In genomic region chr10:18660816-18661431, GRCh38 we compare ENCODE assay signal across 8 cellular contexts. TPM values are rescaled to one million over a fixed set of nuclear protein-coding genes. Genes with fewer than 3 reads are reported as not detected.
DNase-seq lines count a peak whose midpoint lies in the region; ATAC-seq, FAIRE-seq and TF ChIP-seq lines count a peak whose summit lies in the region.

No MANE protein-coding gene starts in this region.

- TF ChIP-seq CTCF in MM.1S (IDR thresholded peaks at IDR 0.05; ENCODE audit: low read length) (no peak), dorsolateral prefrontal cortex (IDR thresholded peaks at IDR 0.05 in 54 of 56, conservative IDR thresholded peaks at IDR 0.05 in 2 of 56; ENCODE audit: low read depth in 1 of 56, partially characterized antibody in 56 of 56) (no peak)

- peaks cover 28 to 77% (median 60%) of the 10 kb centered on the region in 4 donors for H3K4me1 Mint-ChIP-seq in naive thymus-derived CD8-positive, alpha-beta T cell

- peaks cover 69% of the 10 kb centered on the region for H3K79me2 ChIP-seq in MM.1S (ENCODE audit: low read length)

- H3K36me3 ChIP-seq in BLaER1 treated with 17β-estradiol and CSF1 and Interleukin-3, amounts not matched to agents 10 nM and 100 nM, result peaks cover 10 to 51% (median 35%) of the 10 kb centered on the region in 11 experiments; a peak in 17 of 22 replicates
- H3K36me3 ChIP-seq in MM.1S (replicated peaks; ENCODE audit: insufficient read depth, low read length) (no peaks in the 10 kb centered on the region), aorta (ENCODE audit: control insufficient read depth in 1 of 2, insufficient read depth in 2 of 2, low read length in 1 of 2) (no peaks in the 10 kb centered on the region)

- H3K9me2 ChIP-seq in MM.1S (replicated peaks; ENCODE audit: insufficient read depth, low read length), result no peaks in the 10 kb centered on the region

- no peak for FAIRE-seq in frontal cortex (lab: Jason Lieb, UNC)

- POLR2A ChIA-PET in naive thymus-derived CD8-positive, alpha-beta T cell (lab: Charles Lee), result no interaction called here

- peak overlapping the region; percentile 95 to 99 (median 98); a peak in 21 of 22 replicates for H3K9ac ChIP-seq in BLaER1 treated with 17β-estradiol and CSF1 and Interleukin-3, amounts not matched to agents 10 nM and 100 nM
- no peak overlapping the region for H3K9ac ChIP-seq in MM.1S (ENCODE audit: low read length)

- WGBS in aorta, 2 donors, result 82 to 86% methylated on average over 19 of the region's 19 CpGs

- peak overlapping the region; percentile 40 to 100 (median 76) for H3K4me3 Mint-ChIP-seq in naive thymus-derived CD8-positive, alpha-beta T cell

- peak overlapping the region; percentile 83 to 95 (median 89) for H3K4me2 ChIP-seq in BLaER1 treated with 17β-estradiol and CSF1 and Interleukin-3, amounts not matched to agents 10 nM and 100 nM
- peak overlapping the region; percentile 36; the same call in 1 of the 2 replicates for H3K4me2 ChIP-seq in MM.1S (ENCODE audit: low read depth, low read length)

- peaks cover 22% of the 10 kb centered on the region for H3F3A ChIP-seq in MM.1S (ENCODE audit: insufficient read depth, low read length)

- ATAC-seq in naive thymus-derived CD8-positive, alpha-beta T cell, result no peak
- ATAC-seq in aorta (ENCODE audit: low FRiP score), result no peak

- H3K4me3 ChIP-seq in BLaER1 treated with 17β-estradiol and CSF1 and Interleukin-3, amounts not matched to agents 10 nM and 100 nM, result peak overlapping the region; percentile 85 to 98 (median 94)
- H3K4me3 ChIP-seq in MM.1S (ENCODE audit: low read length), result peak overlapping the region; percentile 93; the same call in 1 of the 2 replicates
- peak overlapping the region in 55 of 59 donors; percentile 63 to 100 (median 94) for H3K4me3 ChIP-seq in dorsolateral prefrontal cortex
- H3K4me3 ChIP-seq in aorta (ENCODE audit: low read length in 2 of 2), result peak overlapping the region in 1 of 2 donors; percentile 2

- no peak overlapping the region for H2AFZ ChIP-seq in MM.1S (ENCODE audit: low read length)

- no peaks in the 10 kb centered on the region for H3K27me3 Mint-ChIP-seq in naive thymus-derived CD8-positive, alpha-beta T cell

- no peak for DNase-seq in MM.1S
- no peak for DNase-seq in dorsolateral prefrontal cortex
- DNase-seq in naive thymus-derived CD8-positive, alpha-beta T cell, result no peak
- no peak for DNase-seq in NAMALWA (ENCODE audit: low spot score)
- DNase-seq in aorta, result no peak
- no peak for DNase-seq in activated effector memory CD4-positive, alpha-beta T cell treated with Interleukin-2 at 50 U/mL for 16 hours
- DNase-seq in frontal cortex (ENCODE audit: low spot score in 2 of 2), result no peak

- H3K4me1 ChIP-seq in BLaER1 treated with 17β-estradiol and CSF1 and Interleukin-3, amounts not matched to agents 10 nM and 100 nM, result peaks cover 28 to 40% (median 33%) of the 10 kb centered on the region in 10 experiments
- H3K4me1 ChIP-seq in MM.1S (ENCODE audit: low read length) (peaks cover 10% of the 10 kb centered on the region; the same call in 1 of the 2 replicates), aorta (ENCODE audit: control insufficient read depth in 1 of 2, insufficient read depth in 2 of 2, low read length in 2 of 2) (peaks cover 0 to 4% of the 10 kb centered on the region in 2 donors)

- H3K27ac Mint-ChIP-seq in naive thymus-derived CD8-positive, alpha-beta T cell, result peak overlapping the region in 7 of 10 donors; percentile 8 to 97 (median 48)

- no peaks in the 10 kb centered on the region for H3K27me3 ChIP-seq in BLaER1 treated with 17β-estradiol and CSF1 and Interleukin-3, amounts not matched to agents 10 nM and 100 nM
- no peaks in the 10 kb centered on the region for H3K27me3 ChIP-seq in MM.1S (replicated peaks; ENCODE audit: insufficient read depth, low read length)
- H3K27me3 ChIP-seq in dorsolateral prefrontal cortex, result no peaks in the 10 kb centered on the region
- H3K27me3 ChIP-seq in aorta (ENCODE audit: control insufficient read depth in 1 of 2, insufficient read depth in 2 of 2, low read length in 1 of 2), result no peaks in the 10 kb centered on the region

- intact Hi-C loops in dorsolateral prefrontal cortex (cut with DNase I) (no loop called here), aorta (cut with DNase I) (no loop called here)

- H3K27ac ChIP-seq in BLaER1 treated with 17β-estradiol and CSF1 and Interleukin-3, amounts not matched to agents 10 nM and 100 nM, result peak overlapping the region in 10 of 11 experiments; percentile 94 to 99 (median 98); a peak in 18 of 22 replicates
- H3K27ac ChIP-seq in MM.1S (ENCODE audit: low read length) (no peak overlapping the region), dorsolateral prefrontal cortex (no peak overlapping the region), aorta (ENCODE audit: low read depth in 1 of 2, low read length in 2 of 2) (no peak overlapping the region)

- no peaks in the 10 kb centered on the region for H3K9me3 Mint-ChIP-seq in naive thymus-derived CD8-positive, alpha-beta T cell

- H3K9me3 ChIP-seq in BLaER1 treated with 17β-estradiol and CSF1 and Interleukin-3, amounts not matched to agents 10 nM and 100 nM (replicated peaks in 1 of 11), result no peaks in the 10 kb centered on the region; a peak in 1 of 22 replicates
- H3K9me3 ChIP-seq in MM.1S (replicated peaks; ENCODE audit: insufficient read depth, low read length) (no peaks in the 10 kb centered on the region), aorta (ENCODE audit: control insufficient read depth, low read length) (no peaks in the 10 kb centered on the region)

- peaks cover 0 to 16% (median 1%) of the 10 kb centered on the region in 3 donors for H3K36me3 Mint-ChIP-seq in naive thymus-derived CD8-positive, alpha-beta T cell

- H4K20me1 ChIP-seq in BLaER1 treated with 17β-estradiol and CSF1 and Interleukin-3, amounts not matched to agents 10 nM and 100 nM, result peaks cover 38 to 64% (median 56%) of the 10 kb centered on the region in 11 experiments; a peak in 21 of 22 replicates
- 0 out of 2 replicates have a peak, but pooled peaks cover 6% of the 10 kb centered on the region for H4K20me1 ChIP-seq in MM.1S (ENCODE audit: insufficient read depth, low read length)

RNA-seq across cellular contexts. Expression of gene ARL5B, which starts 1.7 kb away (rescaled TPM):
- total RNA-seq in dorsolateral prefrontal cortex (10 to 100 TPM in 115 of 120 experiments, 1 to 10 TPM in 5; 8.6 to 19.9 (median 13.1) TPM), aorta (10 to 100 TPM; 13.2 to 17.6 TPM), frontal cortex (81.1 TPM)
- 10 to 100 TPM; 11.2 to 12.9 TPM for total RNA-seq in naive thymus-derived CD8-positive, alpha-beta T cell
- 1 to 10 TPM in 1 of 3 donors, under 1 TPM in 2; 0.72 to 1.9 (median 0.97) TPM for polyA plus RNA-seq in naive thymus-derived CD8-positive, alpha-beta T cell
- polyA plus RNA-seq in aorta, result 1 to 10 TPM; 3.5 to 4.1 TPM

RNA-seq across cellular contexts. Expression of gene NSUN6, which starts 9.5 kb away (rescaled TPM):
- total RNA-seq in dorsolateral prefrontal cortex, result 10 to 100 TPM; 14.1 to 41.9 (median 27.5) TPM
- total RNA-seq in naive thymus-derived CD8-positive, alpha-beta T cell, result 10 to 100 TPM; 39.6 to 42.4 TPM
- polyA plus RNA-seq in naive thymus-derived CD8-positive, alpha-beta T cell, result 10 to 100 TPM in 1 of 3 donors, 1 to 10 TPM in 2; 5.3 to 10.8 (median 6.1) TPM
- total RNA-seq in aorta, result 10 to 100 TPM; 10.3 to 13.5 TPM
- 10 to 100 TPM in 1 of 2 donors, 1 to 10 TPM in 1; 4.1 to 10.7 TPM for polyA plus RNA-seq in aorta
- 34.2 TPM for total RNA-seq in frontal cortex

Comparison
In these comparisons a context has a peak if more than half of its experiments do, and no peak if none do; other contexts are left out.
1. H3K27ac ChIP-seq: peak in BLaER1 treated with 17β-estradiol and CSF1 and Interleukin-3, amounts not matched to agents 10 nM and 100 nM (10 of 11); none in MM.1S (single experiment), dorsolateral prefrontal cortex (0 of 59) and aorta (0 of 2).